Comparison of ENCODE assay signal across 1 cellular context in genomic region chr1:3415260-3415952, GRCh38.
TF ChIP-seq lines count a peak whose summit lies in the region.

No MANE protein-coding gene starts in this region.

TF ChIP-seq in H1, 55 proteins besides CTCF, POLR2A, EP300 and RAD21:
- TF ChIP-seq RBBP5 (IDR thresholded peaks at IDR 0.05; ENCODE audit: borderline replicate concordance, low read depth, low read length) (no peak), SP4 (IDR thresholded peaks at IDR 0.05; ENCODE audit: low read length) (no peak), CHD7 (IDR thresholded peaks at IDR 0.05; ENCODE audit: insufficient replicate concordance, low read length) (no peak), MAFK (IDR thresholded peaks at IDR 0.05; ENCODE audit: low read depth, low read length) (no peak), PHF8 (conservative IDR thresholded peaks at IDR 0.05; ENCODE audit: low read depth, low read length) (no peak)
